Comparison of ENCODE assay signal across 1 cellular context in genomic region chr6:125746731-125747588, GRCh38.
TF ChIP-seq lines count a peak whose summit lies in the region.

No MANE protein-coding gene starts in this region.

TF ChIP-seq in A549, 52 proteins besides CTCF, POLR2A, EP300 and RAD21:
- TF ChIP-seq, protein P1, sequence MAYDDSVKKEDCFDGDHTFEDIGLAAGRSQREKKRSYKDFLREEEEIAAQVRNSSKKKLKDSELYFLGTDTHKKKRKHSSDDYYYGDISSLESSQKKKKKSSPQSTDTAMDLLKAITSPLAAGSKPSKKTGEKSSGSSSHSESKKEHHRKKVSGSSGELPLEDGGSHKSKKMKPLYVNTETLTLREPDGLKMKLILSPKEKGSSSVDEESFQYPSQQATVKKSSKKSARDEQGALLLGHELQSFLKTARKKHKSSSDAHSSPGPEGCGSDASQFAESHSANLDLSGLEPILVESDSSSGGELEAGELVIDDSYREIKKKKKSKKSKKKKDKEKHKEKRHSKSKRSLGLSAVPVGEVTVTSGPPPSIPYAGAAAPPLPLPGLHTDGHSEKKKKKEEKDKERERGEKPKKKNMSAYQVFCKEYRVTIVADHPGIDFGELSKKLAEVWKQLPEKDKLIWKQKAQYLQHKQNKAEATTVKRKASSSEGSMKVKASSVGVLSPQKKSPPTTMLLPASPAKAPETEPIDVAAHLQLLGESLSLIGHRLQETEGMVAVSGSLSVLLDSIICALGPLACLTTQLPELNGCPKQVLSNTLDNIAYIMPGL (CRISPR knock-in tag; IDR thresholded peaks at IDR 0.05; ENCODE audit: borderline replicate concordance) = no peak
- 0 out of 2 replicates have a peak, but pooled peaks have one; percentile 70 for TF ChIP-seq CBX8 (IDR thresholded peaks at IDR 0.05)
